ENCODE assay signal across 14 cellular contexts in genomic region chr2:20421336-20421987, GRCh38. TPM values are rescaled to one million over a fixed set of nuclear protein-coding genes. Genes with fewer than 3 reads are reported as not detected.
A peak's percentile ranks its signal among the peaks of the same experiment; 100 is the strongest.
DNase-seq lines count a peak whose midpoint lies in the region; ATAC-seq, FAIRE-seq and TF ChIP-seq lines count a peak whose summit lies in the region.
"Had no signal": no experiment of that assay in that cellular context is flagged by ENCODE, and none has a peak within 500 bp of the region (broad histone marks: within the 10 kb centered on the region; RNA-seq: fewer than 3 reads in every experiment).

No MANE protein-coding gene starts in this region.

- no peak for ATAC-seq in Right ventricle myocardium inferior
- no peak for ATAC-seq in HepG2
- ATAC-seq in naive thymus-derived CD8-positive, alpha-beta T cell = no peak
- ATAC-seq: activated CD4-positive, alpha-beta T cell treated with anti-CD3 and anti-CD28 coated beads for 36 hours; activated T-cell treated with anti-CD3 and anti-CD28 coated beads, Interleukin-2, amount 50 U/mL, for 72 hours had no signal

- H3K79me2 ChIP-seq in HepG2 (ENCODE audit: insufficient read depth, low read length) = no peaks in the 10 kb centered on the region

- no peak overlapping the region for H3K4me3 Mint-ChIP-seq in naive thymus-derived CD8-positive, alpha-beta T cell
- H3K4me3 Mint-ChIP-seq: activated CD4-positive, alpha-beta T cell treated with anti-CD3 and anti-CD28 coated beads for 36 hours; activated T-cell treated with anti-CD3 and anti-CD28 coated beads, Interleukin-2, amount 50 U/mL, for 72 hours; CD8-positive, alpha-beta memory T cell had no signal

- CTCF ChIA-PET in HepG2 (lab: Yijun Ruan, JAX; ENCODE audit: low intra/inter-chr PET ratio, low total read pairs) = no interaction called here

- H3K4me3 ChIP-seq in right atrium auricular region (no peak overlapping the region), HepG2 (replicated peaks in 1 of 3; ENCODE audit: insufficient read depth in 1 of 3, low read depth in 2 of 3, low read length in 3 of 3) (peak overlapping the region in 1 of 3 experiments; percentile 32; a peak in 1 of 6 replicates), sigmoid colon (no peak overlapping the region)

- intact Hi-C loops in Right ventricle myocardium inferior (cut with DNase I) = loop anchor here (5.0 kb wide), 1 partner anchor 44 kb away; no protein-coding TSS in a partner anchor
- intact Hi-C loops in HepG2 (cut with micrococcal nuclease; ENCODE audit: unreplicated experiment) = no loop called here
- intact Hi-C loops in sigmoid colon (cut with DNase I) = loop anchor here (5.0 kb wide), 1 partner anchor 44 kb away; no protein-coding TSS in a partner anchor

- H3K36me3 ChIP-seq in right atrium auricular region (no peaks in the 10 kb centered on the region), HepG2 (replicated peaks in 1 of 2; ENCODE audit: control insufficient read depth in 1 of 2, insufficient read depth in 2 of 2, low read length in 2 of 2) (no peaks in the 10 kb centered on the region), sigmoid colon (no peaks in the 10 kb centered on the region)

- no peak overlapping the region for H2AFZ ChIP-seq in HepG2 (ENCODE audit: low read length)

- peak; percentile 58 for DNase-seq in right atrium auricular region (ENCODE audit: low spot score)
- no peak for DNase-seq in Right ventricle myocardium inferior (ENCODE audit: missing footprints)
- DNase-seq in HepG2 (ENCODE audit: low spot score) = no peak
- DNase-seq in sigmoid colon = no peak
- no peak for DNase-seq in NCI-H2081 (lab: John Stamatoyannopoulos, UW)
- no peak for DNase-seq in DMS153 treated with DMSO at 0.1 percent for 48 hours (lab: John Stamatoyannopoulos, UW; ENCODE audit: unreplicated experiment)
- no peak for DNase-seq in naive thymus-derived CD8-positive, alpha-beta T cell
- no peak for DNase-seq in retina
- DNase-seq: activated CD4-positive, alpha-beta T cell treated with anti-CD3 and anti-CD28 coated beads for 36 hours; activated T-cell treated with anti-CD3 and anti-CD28 coated beads, Interleukin-2, amount 50 U/mL, for 72 hours; CD8-positive, alpha-beta memory T cell; NCI-H187 treated with DMSO at 0.1 percent for 48 hours; stimulated activated CD4-positive, alpha-beta T cell treated with anti-CD3 and anti-CD28 coated beads, Interleukin-2, amount 100 ng/mL, for 24 hours; T-helper 2 cell had no signal

- H3K9ac ChIP-seq in HepG2 (ENCODE audit: insufficient read depth, low read depth, low read length) = no peak overlapping the region

- H3K36me3 Mint-ChIP-seq in naive thymus-derived CD8-positive, alpha-beta T cell = peaks cover 0 to 2% (median 0%) of the 10 kb centered on the region in 3 donors
- H3K36me3 Mint-ChIP-seq: CD8-positive, alpha-beta memory T cell had no signal

- H3K4me2 ChIP-seq in HepG2 (ENCODE audit: low read depth, low read length) = peak overlapping the region; percentile 58

- H3K27me3 ChIP-seq in right atrium auricular region = no peaks in the 10 kb centered on the region
- peaks cover 1 to 31% of the 10 kb centered on the region in 2 experiments for H3K27me3 ChIP-seq in HepG2 (ENCODE audit: control insufficient read depth in 1 of 2, insufficient read depth in 2 of 2, low read length in 2 of 2)
- no peaks in the 10 kb centered on the region for H3K27me3 ChIP-seq in sigmoid colon

- H3K9me3 Mint-ChIP-seq in naive thymus-derived CD8-positive, alpha-beta T cell = no peaks in the 10 kb centered on the region
- H3K9me3 Mint-ChIP-seq: activated T-cell treated with anti-CD3 and anti-CD28 coated beads, Interleukin-2, amount 50 U/mL, for 72 hours; CD8-positive, alpha-beta memory T cell had no signal

- H3K9me3 ChIP-seq in right atrium auricular region = no peaks in the 10 kb centered on the region
- H3K9me3 ChIP-seq in HepG2 (ENCODE audit: low read length) = no peaks in the 10 kb centered on the region
- no peaks in the 10 kb centered on the region for H3K9me3 ChIP-seq in sigmoid colon

- TF ChIP-seq POLR2A in HepG2 (IDR thresholded peaks at IDR 0.05; ENCODE audit: insufficient read depth in 1 of 2, low read depth in 2 of 2, low read length in 2 of 2) (no peak), sigmoid colon (IDR thresholded peaks at IDR 0.05) (no peak)

- H3K4me1 ChIP-seq in right atrium auricular region (peaks cover 0 to 35% of the 10 kb centered on the region in 2 donors), HepG2 (ENCODE audit: insufficient read depth, low read length) (peaks cover 91% of the 10 kb centered on the region), sigmoid colon (peaks cover 0 to 77% (median 67%) of the 10 kb centered on the region in 4 donors)

- no TSS peak for BruUV-seq in HepG2 (replicated peaks; lab: Mats Ljungman, UMichigan)

- in situ Hi-C loops in HepG2 (cut with HindIII; ENCODE audit: extremely low pct_ligation_motif_present, low pct_unique_long_range_greater_than_20kb) = no loop called here

- peaks cover 0 to 7% (median 0%) of the 10 kb centered on the region in 5 donors for H3K27me3 Mint-ChIP-seq in naive thymus-derived CD8-positive, alpha-beta T cell

- H4K20me1 ChIP-seq in HepG2 (ENCODE audit: insufficient read depth, low read length) = no peaks in the 10 kb centered on the region

- peaks cover 13 to 42% (median 23%) of the 10 kb centered on the region in 4 donors for H3K4me1 Mint-ChIP-seq in naive thymus-derived CD8-positive, alpha-beta T cell

- TF ChIP-seq EP300 in HepG2 (IDR thresholded peaks at IDR 0.05; ENCODE audit: low read depth in 2 of 2, low read length in 2 of 2) (no peak), HepG2 (CRISPR knock-in tag; IDR thresholded peaks at IDR 0.05; ENCODE audit: borderline replicate concordance) (no peak), sigmoid colon (IDR thresholded peaks at IDR 0.05) (no peak)

- TF ChIP-seq CTCF in right atrium auricular region (IDR thresholded peaks at IDR 0.05) (no peak), HepG2 (CRISPR knock-in tag; IDR thresholded peaks at IDR 0.05) (0 out of 2 replicates have a peak, but pooled peaks have one; percentile 5), sigmoid colon (IDR thresholded peaks at IDR 0.05) (no peak)

- no peak for FAIRE-seq in HepG2 (lab: Jason Lieb, UNC)

- H3K27ac Mint-ChIP-seq in naive thymus-derived CD8-positive, alpha-beta T cell = no peak overlapping the region
- H3K27ac Mint-ChIP-seq: activated CD4-positive, alpha-beta T cell treated with anti-CD3 and anti-CD28 coated beads for 36 hours; activated T-cell treated with anti-CD3 and anti-CD28 coated beads, Interleukin-2, amount 50 U/mL, for 72 hours; CD8-positive, alpha-beta memory T cell had no signal

- H3K27ac ChIP-seq in right atrium auricular region (peak overlapping the region; percentile 51 to 81), HepG2 (ENCODE audit: extremely low read length, insufficient read depth, low read length) (no peak overlapping the region), sigmoid colon (peak overlapping the region; percentile 75 to 90 (median 76))

- TF ChIP-seq RAD21 in HepG2 (CRISPR knock-in tag; IDR thresholded peaks at IDR 0.05) = no peak

- POLR2A ChIA-PET in HepG2 (lab: Yijun Ruan, JAX) = interaction anchor here (0.7 to 8.6 kb wide), 7 partner anchors 10 to 230 kb away, joined by 3 to 95 read pairs (median 4); partner anchors contain the start of genes HS1BP3 and RHOB
- POLR2A ChIA-PET in naive thymus-derived CD8-positive, alpha-beta T cell (lab: Charles Lee) = no interaction called here

- 72% methylated on average over 14 of the region's 14 CpGs for WGBS in HepG2 (ENCODE audit: low lambda C conversion rate)
- WGBS in sigmoid colon, 2 donors = 82 to 85% methylated on average over 14 of the region's 14 CpGs

TF ChIP-seq in HepG2, 621 proteins besides CTCF, POLR2A, EP300 and RAD21 (continues in another document):
- TF ChIP-seq KDM6A (CRISPR knock-in tag; IDR thresholded peaks at IDR 0.05; ENCODE audit: low read depth) (no peak), NRL (CRISPR knock-in tag; IDR thresholded peaks at IDR 0.05; ENCODE audit: borderline replicate concordance) (no peak), ZNF605 (CRISPR knock-in tag; IDR thresholded peaks at IDR 0.05) (0 out of 2 replicates have a peak, but pooled peaks have one; percentile 9), ZNF850 (CRISPR knock-in tag; conservative IDR thresholded peaks at IDR 0.05) (no peak), ZNF331 (CRISPR knock-in tag; IDR thresholded peaks at IDR 0.05) (no peak)

RNA-seq across cellular contexts. Expression of gene RHOB, which starts 25.4 kb away (rescaled TPM):
- 100 to 1,000 TPM; 471 to 664 TPM for total RNA-seq in right atrium auricular region
- total RNA-seq in Right ventricle myocardium inferior = 208 TPM
- 192 and 268 TPM in 2 replicates for total RNA-seq in HepG2 (2016; rRNA removed; fragmentation: Illumina TruSeq; extraction: Trizol)
- total RNA-seq in HepG2 (2016; cell fraction: cytosol; rRNA removed; fragmentation: Illumina TruSeq; extraction: Trizol; ENCODE audit: low read depth) = 40.2 and 44.0 TPM in 2 replicates
- 176 and 281 TPM in 2 replicates for total RNA-seq in HepG2 (2016; cell fraction: insoluble cytoplasmic fraction; rRNA removed; fragmentation: Illumina TruSeq; extraction: Trizol)
- 165 and 177 TPM in 2 replicates for total RNA-seq in HepG2 (2016; cell fraction: membrane; rRNA removed; fragmentation: Illumina TruSeq; extraction: Trizol)
- 193 and 207 TPM in 2 replicates for total RNA-seq in HepG2 (2016; cell fraction: nucleus; rRNA removed; fragmentation: Illumina TruSeq; extraction: Trizol)
- polyA plus RNA-seq in HepG2 (2011; rRNA removed) = 192 and 237 TPM in 2 replicates
- 193 and 210 TPM in 2 replicates for polyA plus RNA-seq in HepG2 (2011; cell fraction: cytosol; rRNA removed)
- 241 and 269 TPM in 2 replicates for polyA plus RNA-seq in HepG2 (2011; cell fraction: nucleus; rRNA removed)
- polyA plus RNA-seq in HepG2 (2012) = 158 and 213 TPM in 2 replicates
- polyA plus RNA-seq in HepG2 (2016; cell fraction: cytosol; fragmentation: Illumina TruSeq; extraction: Trizol; ENCODE audit: low read depth) = 33.6 and 36.3 TPM in 2 replicates
- polyA plus RNA-seq in HepG2 (2016; cell fraction: insoluble cytoplasmic fraction; fragmentation: Illumina TruSeq; extraction: Trizol; ENCODE audit: low read depth) = 232 and 273 TPM in 2 replicates
- polyA plus RNA-seq in HepG2 (2016; cell fraction: membrane; fragmentation: Illumina TruSeq; extraction: Trizol; ENCODE audit: low read depth) = 112 and 122 TPM in 2 replicates
- 333 and 350 TPM in 2 replicates for polyA plus RNA-seq in HepG2 (2016; cell fraction: nucleus; fragmentation: Illumina TruSeq; extraction: Trizol; ENCODE audit: insufficient read depth, low read depth)
- polyA minus RNA-seq in HepG2 (2011; rRNA and poly(A)+ RNA removed; ENCODE audit: low replicate concordance) = 88.5 and 225 TPM in 2 replicates
- polyA minus RNA-seq in HepG2 (2011; cell fraction: cytosol; rRNA and poly(A)+ RNA removed) = 132 and 167 TPM in 2 replicates
- 162 and 170 TPM in 2 replicates for polyA minus RNA-seq in HepG2 (2011; cell fraction: nucleus; rRNA and poly(A)+ RNA removed)
- total RNA-seq in sigmoid colon = 1,000 to 10,000 TPM in 2 of 4 donors, 100 to 1,000 TPM in 2; 753 to 1,323 (median 1,092) TPM
- polyA plus RNA-seq in sigmoid colon = 100 to 1,000 TPM in 2 of 3 donors, 10 to 100 TPM in 1; 60.6 to 200 (median 108) TPM
- total RNA-seq in naive thymus-derived CD8-positive, alpha-beta T cell = 10 to 100 TPM; 21.0 to 21.5 TPM
- 1 to 10 TPM; 1.3 to 2.0 (median 1.6) TPM for polyA plus RNA-seq in naive thymus-derived CD8-positive, alpha-beta T cell
